ENCODE assay signal across 9 cellular contexts in the genomic region with DNA sequence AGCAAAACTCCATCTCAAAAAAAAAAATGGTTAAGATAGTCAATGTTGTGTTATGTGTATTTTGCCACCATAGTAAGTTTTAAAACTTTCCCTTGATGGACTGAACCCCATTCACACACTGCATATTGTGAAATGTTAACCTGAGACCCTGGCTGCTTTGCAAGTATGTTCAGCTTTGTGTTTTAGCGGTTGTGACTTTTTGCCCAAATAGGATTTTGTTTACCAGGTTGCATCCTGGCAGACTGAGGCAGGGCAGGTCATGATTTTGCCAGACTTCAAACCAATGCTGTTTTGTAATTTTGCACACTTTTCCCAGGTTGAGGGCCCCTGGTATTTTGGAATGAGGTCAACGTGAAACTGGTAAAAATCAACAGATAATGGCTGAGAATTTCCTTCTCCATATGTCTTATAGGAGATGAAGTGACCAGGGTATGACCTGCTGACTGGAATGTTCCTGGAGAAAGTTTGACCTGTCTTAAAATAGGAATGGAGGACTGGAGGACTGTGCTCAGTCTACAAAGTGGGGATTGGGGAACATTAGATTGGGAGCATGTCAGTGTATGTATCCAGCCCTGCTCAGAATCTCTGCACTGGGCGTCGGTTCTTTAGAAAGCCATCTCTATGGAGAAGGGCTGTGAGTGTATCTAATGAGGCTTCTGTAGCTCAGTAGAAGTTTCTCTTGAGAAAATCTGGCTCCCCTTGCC.
"Had no signal": no experiment of that assay in that cellular context is flagged by ENCODE, and none has a peak within 500 bp of the region (broad histone marks: within the 10 kb centered on the region; RNA-seq: fewer than 3 reads in every experiment).

No MANE protein-coding gene starts in this region.

- H3K9me3 ChIP-seq: HAP-1 had no signal

- DNase-seq: GOT3, H7, HFFc6, KG1 had no signal

- H3K4me3 Mint-ChIP-seq: HFFc6, IgD-negative memory B cell had no signal

- H3K4me3 ChIP-seq: GM23248, HAP-1 had no signal

- ATAC-seq: HCT116 had no signal

- H3K27ac Mint-ChIP-seq: HFFc6, IgD-negative memory B cell had no signal

- H3K4me1 Mint-ChIP-seq: IgD-negative memory B cell had no signal

- H3K4me1 ChIP-seq: HAP-1 had no signal

- H3K27ac ChIP-seq: GM23248, HL-60 had no signal

- H3K9me3 Mint-ChIP-seq: HFFc6, IgD-negative memory B cell had no signal

- H3K27me3 Mint-ChIP-seq: IgD-negative memory B cell had no signal
